8 cellular contexts compared by ENCODE assay signal in the genomic region with DNA sequence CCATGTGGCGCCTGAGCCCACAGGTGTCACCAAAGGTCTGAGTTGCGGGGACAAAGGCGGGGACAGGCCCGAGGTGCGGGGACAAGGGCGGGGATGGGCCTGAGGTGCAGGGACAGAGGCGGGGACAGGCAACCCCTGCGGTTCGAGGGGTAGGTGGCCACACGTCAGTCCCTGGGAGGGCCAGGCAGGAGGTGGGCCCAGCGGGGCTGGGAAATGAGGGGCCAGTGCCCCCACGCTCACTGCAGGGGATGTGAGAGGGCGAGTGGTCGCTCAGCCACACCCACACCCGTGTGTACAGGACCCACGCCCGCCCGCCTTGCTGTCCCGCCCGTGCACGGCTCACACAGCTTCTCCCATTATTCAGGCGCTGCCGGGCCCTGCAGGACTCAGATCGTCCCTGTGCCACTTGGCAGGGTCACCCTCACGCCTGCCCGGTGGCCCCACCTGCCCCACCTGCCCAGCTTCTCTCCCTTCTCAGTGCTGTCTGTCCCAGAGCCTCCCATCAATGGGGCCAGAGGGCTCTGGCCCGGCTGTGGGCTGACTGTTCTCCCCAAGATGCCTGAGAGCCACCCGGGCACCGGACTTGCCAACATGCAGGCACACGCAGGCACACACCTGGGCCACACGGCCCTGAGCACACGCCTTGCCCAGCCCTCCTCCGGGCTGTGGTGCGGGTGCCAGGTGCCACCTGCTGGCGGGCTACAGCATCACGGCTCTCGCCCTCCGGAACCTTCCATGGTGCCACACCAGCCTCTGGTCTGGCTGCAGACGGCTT. TPM values are rescaled to one million over a fixed set of nuclear protein-coding genes. Genes with fewer than 3 reads are reported as not detected.
DNase-seq lines count a peak whose midpoint lies in the region; ATAC-seq and TF ChIP-seq lines count a peak whose summit lies in the region.

No MANE protein-coding gene starts in this region.

- no peak overlapping the region for H3K23ac ChIP-seq in IMR-90 (ENCODE audit: low read depth, low read length)

- in situ Hi-C loops in IMR-90 (cut with MboI; ENCODE audit: low sequenced_read_pairs), result no loop called here

- no peak for TF ChIP-seq POLR2A in IMR-90 (IDR thresholded peaks at IDR 0.05; ENCODE audit: low read depth, low read length)

- no peaks in the 10 kb centered on the region for H3K36me3 Mint-ChIP-seq in activated T-cell treated with anti-CD3 and anti-CD28 coated beads, Interleukin-2, amount 50 U/mL, for 24 hours (ENCODE audit: low read depth)
- no peaks in the 10 kb centered on the region for H3K36me3 Mint-ChIP-seq in neural progenitor cell

- peak; percentile 29 for DNase-seq in NK-92 treated with Interleukin-12 subunit alpha and Interleukin-12 subunit beta, amount 100 ng/mL, for 24 hours (lab: John Stamatoyannopoulos, UW)
- no peak for DNase-seq in NK-92 (lab: John Stamatoyannopoulos, UW; ENCODE audit: unreplicated experiment)
- DNase-seq in IMR-90, result peak; percentile 18
- DNase-seq in OCI-LY7 (ENCODE audit: low spot score), result peak; percentile 79
- peak; percentile 85 for DNase-seq in activated T-cell treated with anti-CD3 and anti-CD28 coated beads, Interleukin-2, amount 50 U/mL, for 24 hours
- peak; percentile 42 for DNase-seq in fibroblast of mammary gland (ENCODE audit: low read depth)
- peak; percentile 80 for DNase-seq in neural progenitor cell (ENCODE audit: low spot score)
- DNase-seq in substantia nigra (lab: John Stamatoyannopoulos, UW), result peak in 35 of 49 donors; percentile 3 to 79 (median 32)

- H3K9me2 ChIP-seq in OCI-LY7 (ENCODE audit: insufficient read depth, low read length), result no peaks in the 10 kb centered on the region

- no peak overlapping the region for H4K91ac ChIP-seq in IMR-90 (ENCODE audit: insufficient read depth, low read depth, low read length)

- H3K79me2 ChIP-seq in OCI-LY7 (ENCODE audit: insufficient read depth, low read depth, low read length) (no peaks in the 10 kb centered on the region), neural progenitor cell (ENCODE audit: low read depth) (no peaks in the 10 kb centered on the region)

- H3K4me3 ChIP-seq in IMR-90 (ENCODE audit: insufficient read depth, low read depth, low read length), result no peak overlapping the region
- no peak overlapping the region for H3K4me3 ChIP-seq in OCI-LY7 (ENCODE audit: low read depth, low read length, poor library complexity, severe bottlenecking)
- no peak overlapping the region for H3K4me3 ChIP-seq in fibroblast of mammary gland (ENCODE audit: control insufficient read depth, low read depth, low read length)
- H3K4me3 ChIP-seq in neural progenitor cell, result no peak overlapping the region

- intact Hi-C loops in IMR-90 (cut with micrococcal nuclease) (loop anchor here (10.0 kb wide), 1 partner anchor 206 kb away; a partner anchor contains a TSS), OCI-LY7 (cut with micrococcal nuclease; ENCODE audit: unreplicated experiment) (loop anchor here (1.0 kb wide), 2 partner anchors 125 to 202 kb away; a partner anchor contains a TSS)

- H3K4me3 Mint-ChIP-seq in activated T-cell treated with anti-CD3 and anti-CD28 coated beads, Interleukin-2, amount 50 U/mL, for 24 hours, result no peak overlapping the region
- no peak overlapping the region for H3K4me3 Mint-ChIP-seq in neural progenitor cell

- no peak overlapping the region for H4K8ac ChIP-seq in IMR-90 (ENCODE audit: low read depth in 2 of 2, low read length in 2 of 2)

- no peaks in the 10 kb centered on the region for H3K36me3 ChIP-seq in IMR-90 (ENCODE audit: control insufficient read depth, insufficient read depth, low read length)
- no peaks in the 10 kb centered on the region for H3K36me3 ChIP-seq in OCI-LY7 (ENCODE audit: insufficient read depth, low read length)
- no peaks in the 10 kb centered on the region for H3K36me3 ChIP-seq in neural progenitor cell

- no peak overlapping the region for H3K9ac ChIP-seq in IMR-90 (ENCODE audit: low read depth, low read length)
- H3K9ac ChIP-seq in neural progenitor cell, result no peak overlapping the region

- H2BK120ac ChIP-seq in IMR-90 (ENCODE audit: low read depth, low read length), result no peak overlapping the region

- no peaks in the 10 kb centered on the region for H3K79me1 ChIP-seq in IMR-90 (ENCODE audit: low read depth in 1 of 2, low read length in 2 of 2)

- H3K14ac ChIP-seq in IMR-90 (replicated peaks; ENCODE audit: low read depth, low read length), result no peak overlapping the region

- no peaks in the 10 kb centered on the region for H4K20me1 ChIP-seq in IMR-90 (ENCODE audit: insufficient read depth, low read length)
- no peaks in the 10 kb centered on the region for H4K20me1 ChIP-seq in OCI-LY7 (ENCODE audit: insufficient read depth, low read length)
- H4K20me1 ChIP-seq in neural progenitor cell (ENCODE audit: low read depth), result no peaks in the 10 kb centered on the region

- H3K4me1 ChIP-seq in IMR-90 (ENCODE audit: control insufficient read depth, insufficient read depth, low read length) (no peaks in the 10 kb centered on the region; the same call in 1 of the 2 replicates), OCI-LY7 (ENCODE audit: insufficient read depth, low read length, poor library complexity, severe bottlenecking) (no peaks in the 10 kb centered on the region), neural progenitor cell (peaks cover 8% of the 10 kb centered on the region)

- no peak overlapping the region for H3K56ac ChIP-seq in IMR-90 (ENCODE audit: extremely low read depth, insufficient read depth, low read length)

- H4K5ac ChIP-seq in IMR-90 (ENCODE audit: low read depth, low read length), result no peak overlapping the region

- 49% methylated on average over 27 of the region's 39 CpGs; no CpG with 5 or more reads in 1 of the 2 experiments for WGBS in IMR-90 (ENCODE audit: extremely low coverage in 2 of 2, insufficient read length in 1 of 2), 2 experiments

- peaks cover 2% of the 10 kb centered on the region for H3K4me1 Mint-ChIP-seq in activated T-cell treated with anti-CD3 and anti-CD28 coated beads, Interleukin-2, amount 50 U/mL, for 24 hours (ENCODE audit: low read depth)
- H3K4me1 Mint-ChIP-seq in neural progenitor cell, result no peaks in the 10 kb centered on the region

- H2BK5ac ChIP-seq in IMR-90 (ENCODE audit: low read depth, low read length, poor library complexity, severe bottlenecking), result no peak overlapping the region

- H2AK5ac ChIP-seq in IMR-90 (ENCODE audit: low read depth, low read length), result no peak overlapping the region

- peaks cover 19% of the 10 kb centered on the region for H3K27me3 Mint-ChIP-seq in activated T-cell treated with anti-CD3 and anti-CD28 coated beads, Interleukin-2, amount 50 U/mL, for 24 hours
- peaks cover 5% of the 10 kb centered on the region for H3K27me3 Mint-ChIP-seq in neural progenitor cell (ENCODE audit: insufficient read depth, low read depth)

- no peaks in the 10 kb centered on the region for H3K9me3 Mint-ChIP-seq in activated T-cell treated with anti-CD3 and anti-CD28 coated beads, Interleukin-2, amount 50 U/mL, for 24 hours
- no peaks in the 10 kb centered on the region for H3K9me3 Mint-ChIP-seq in neural progenitor cell

- H3K27ac ChIP-seq in IMR-90 (ENCODE audit: insufficient read depth, low read length) (no peak overlapping the region), OCI-LY7 (ENCODE audit: low read depth, low read length, poor library complexity, severe bottlenecking) (no peak overlapping the region), neural progenitor cell (no peak overlapping the region), substantia nigra (ENCODE audit: low read depth, low read length, poor library complexity, severe bottlenecking) (no peak overlapping the region)

- dilution Hi-C loops in IMR-90 (cut with HindIII; ENCODE audit: low sequenced_read_pairs, unreplicated experiment), result no loop called here

- no peak overlapping the region for H3K18ac ChIP-seq in IMR-90 (ENCODE audit: low read depth, low read length)

- TF ChIP-seq CTCF in IMR-90 (conservative IDR thresholded peaks at IDR 0.05; ENCODE audit: low read depth, low read length) (peak; percentile 65), OCI-LY7 (conservative IDR thresholded peaks at IDR 0.05; ENCODE audit: low read length) (peak; percentile 87), fibroblast of mammary gland (conservative IDR thresholded peaks at IDR 0.05; ENCODE audit: control insufficient read depth, insufficient read depth, low read depth, low read length) (peak; percentile 77), neural progenitor cell (IDR thresholded peaks at IDR 0.05) (peak; percentile 88)

- H3K9me3 ChIP-seq in IMR-90 (ENCODE audit: control insufficient read depth, insufficient read depth, low read length), result no peaks in the 10 kb centered on the region
- H3K9me3 ChIP-seq in OCI-LY7 (ENCODE audit: low read length), result no peaks in the 10 kb centered on the region
- no peaks in the 10 kb centered on the region for H3K9me3 ChIP-seq in neural progenitor cell (ENCODE audit: low read depth)

- H3K4me2 ChIP-seq in IMR-90 (ENCODE audit: low read depth, low read length), result no peak overlapping the region
- H3K4me2 ChIP-seq in OCI-LY7 (ENCODE audit: low read length), result no peak overlapping the region
- H3K4me2 ChIP-seq in neural progenitor cell, result no peak overlapping the region

- peak; percentile 76 for TF ChIP-seq RAD21 in IMR-90 (IDR thresholded peaks at IDR 0.05; ENCODE audit: low read length)

- CTCF ChIA-PET in IMR-90 (lab: Yijun Ruan, JAX) (no interaction called here), OCI-LY7 (lab: Charles Lee; ENCODE audit: unreplicated experiment) (interaction anchor here (0.9 kb wide), 1 partner anchor 202 kb away, joined by 3 read pairs; no protein-coding TSS in a partner anchor)

- H3K27me3 ChIP-seq in IMR-90 (ENCODE audit: control insufficient read depth, insufficient read depth, low read length) (peaks cover 27% of the 10 kb centered on the region), neural progenitor cell (no peaks in the 10 kb centered on the region)

- no peak overlapping the region for H2BK20ac ChIP-seq in IMR-90 (ENCODE audit: low read depth, low read length)

- H3K4ac ChIP-seq in IMR-90 (ENCODE audit: low read depth, low read length), result no peak overlapping the region

- BruUV-seq in IMR-90 (replicated peaks; lab: Mats Ljungman, UMichigan) (no TSS peak), OCI-LY7 (replicated peaks; lab: Mats Ljungman, UMichigan) (no TSS peak)

- no peaks in the 10 kb centered on the region for H3F3A ChIP-seq in neural progenitor cell (ENCODE audit: low read depth)

- H2AK9ac ChIP-seq in IMR-90 (replicated peaks; ENCODE audit: low read depth, low read length, poor library complexity), result no peak overlapping the region

- no peaks in the 10 kb centered on the region for H3K9me1 ChIP-seq in IMR-90 (ENCODE audit: insufficient read depth, low read length)

- POLR2A ChIA-PET in IMR-90 (lab: Charles Lee; ENCODE audit: unreplicated experiment), result no interaction called here
- POLR2A ChIA-PET in OCI-LY7 (lab: Charles Lee), result no interaction called here

- ATAC-seq in IMR-90 (ENCODE audit: low read depth), result peak; percentile 84

- H3K27ac Mint-ChIP-seq in activated T-cell treated with anti-CD3 and anti-CD28 coated beads, Interleukin-2, amount 50 U/mL, for 24 hours, result no peak overlapping the region
- H3K27ac Mint-ChIP-seq in neural progenitor cell, result no peak overlapping the region

- H2AFZ ChIP-seq in IMR-90 (replicated peaks; ENCODE audit: low read length, poor library complexity), result peak overlapping the region; percentile 18
- peak overlapping the region; percentile 51; the same call in 1 of the 2 replicates for H2AFZ ChIP-seq in OCI-LY7 (ENCODE audit: low read length)
- no peak overlapping the region for H2AFZ ChIP-seq in neural progenitor cell (replicated peaks)

- no peak overlapping the region for H2BK15ac ChIP-seq in IMR-90 (ENCODE audit: low read depth, low read length)

RNA-seq across cellular contexts. Expression of a gene that starts 14.2 kb away (rescaled TPM):
- total RNA-seq in IMR-90 (2012; rRNA removed) (not detected in 2 replicates), OCI-LY7 (2022) (not detected in 2 replicates), neural progenitor cell (ENCODE audit: low replicate concordance) (not detected in 2 replicates)
- not detected in 2 replicates for polyA plus RNA-seq in IMR-90 (2012; rRNA removed)
- not detected in 2 replicates for polyA plus RNA-seq in IMR-90 (2012; cell fraction: cytosol; rRNA removed)
- not detected in 2 replicates for polyA plus RNA-seq in IMR-90 (2012; cell fraction: nucleus; rRNA removed; ENCODE audit: low replicate concordance)
- not detected in 2 replicates for total RNA-seq in OCI-LY7 (2014; rRNA removed; shearing (Covaris generic))

RNA-seq across cellular contexts. Expression of a gene that starts 23.9 kb away (rescaled TPM):
- total RNA-seq in IMR-90 (2012; rRNA removed) (not detected in 2 replicates), OCI-LY7 (2022) (not detected in 2 replicates), neural progenitor cell (ENCODE audit: low replicate concordance) (not detected in 2 replicates)
- polyA plus RNA-seq in IMR-90 (2012; rRNA removed), result not detected in 2 replicates
- polyA plus RNA-seq in IMR-90 (2012; cell fraction: cytosol; rRNA removed), result not detected in 2 replicates
- not detected in 2 replicates for polyA plus RNA-seq in IMR-90 (2012; cell fraction: nucleus; rRNA removed; ENCODE audit: low replicate concordance)
- total RNA-seq in OCI-LY7 (2014; rRNA removed; shearing (Covaris generic)), result not detected in 2 replicates
